ENCODE assay signal across 25 cellular contexts in genomic region chr2:3971313-3972192, GRCh38.
DNase-seq lines count a peak whose midpoint lies in the region; ATAC-seq, FAIRE-seq and TF ChIP-seq lines count a peak whose summit lies in the region.
"Had no signal": no experiment of that assay in that cellular context is flagged by ENCODE, and none has a peak within 500 bp of the region (broad histone marks: within the 10 kb centered on the region; RNA-seq: fewer than 3 reads in every experiment).

No MANE protein-coding gene starts in this region.

- H3K36me3 ChIP-seq in bronchial epithelial cell (ENCODE audit: control insufficient read depth, insufficient read depth, low read length) (no peaks in the 10 kb centered on the region), mesenchymal stem cell (ENCODE audit: control insufficient read depth in 1 of 2, insufficient read depth in 2 of 2, low read depth in 1 of 2, low read length in 2 of 2) (no peaks in the 10 kb centered on the region)
- H3K36me3 ChIP-seq: SJCRH30 had no signal

- TF ChIP-seq CTCF in bronchial epithelial cell (IDR thresholded peaks at IDR 0.05; ENCODE audit: insufficient read depth, low read length, severe bottlenecking), result no peak

- H3K18ac ChIP-seq in mesenchymal stem cell (ENCODE audit: low read depth in 1 of 2, low read length in 2 of 2), result no peak overlapping the region

- H3K9me3 ChIP-seq in mesenchymal stem cell (ENCODE audit: control insufficient read depth, low read length), result peaks cover 14% of the 10 kb centered on the region

- no peak overlapping the region for H3K4ac ChIP-seq in mesenchymal stem cell (ENCODE audit: low read depth in 1 of 2, low read length in 2 of 2)

- H3K14ac ChIP-seq in mesenchymal stem cell (ENCODE audit: low read length in 2 of 2), result no peak overlapping the region

- no peak overlapping the region for H3K4me2 ChIP-seq in mesenchymal stem cell (ENCODE audit: low read length, poor library complexity, severe bottlenecking)
- H3K4me2 ChIP-seq: PC-9 had no signal

- H3K79me1 ChIP-seq in mesenchymal stem cell (replicated peaks; ENCODE audit: low read length, poor library complexity, severe bottlenecking), result no peaks in the 10 kb centered on the region

- H3K27me3 ChIP-seq in bronchial epithelial cell (ENCODE audit: control insufficient read depth, insufficient read depth, low read length) (no peaks in the 10 kb centered on the region), mesenchymal stem cell (ENCODE audit: control insufficient read depth in 1 of 2, insufficient read depth in 1 of 2, low read length in 2 of 2) (no peaks in the 10 kb centered on the region)
- H3K27me3 ChIP-seq: SJCRH30 had no signal

- H4K8ac ChIP-seq in mesenchymal stem cell (ENCODE audit: low read length), result no peak overlapping the region

- no peak overlapping the region for H2AFZ ChIP-seq in mesenchymal stem cell (ENCODE audit: low read depth, low read length)
- H2AFZ ChIP-seq: GM23248, PC-9 had no signal

- 92% methylated on average over 7 of the region's 7 CpGs for WGBS in mesenchymal stem cell

- H4K91ac ChIP-seq in mesenchymal stem cell (ENCODE audit: low read length), result peak overlapping the region; percentile 29

- H3K4me3 ChIP-seq in bronchial epithelial cell (ENCODE audit: low read depth, low read length), result no peak overlapping the region
- no peak overlapping the region for H3K4me3 ChIP-seq in mesenchymal stem cell (ENCODE audit: insufficient read depth in 1 of 2, low read depth in 1 of 2, low read length in 2 of 2)
- H3K4me3 ChIP-seq: GM23248, PC-9, SJCRH30 had no signal

- FAIRE-seq in HTR-8/SVneo (lab: Jason Lieb, UNC) (peak; percentile 100), bronchial epithelial cell (lab: Jason Lieb, UNC) (peak; percentile 99), urothelium cell line (lab: Jason Lieb, UNC) (peak; percentile 99)
- FAIRE-seq: G401.6 had no signal

- H2AK5ac ChIP-seq in mesenchymal stem cell (ENCODE audit: low read length, severe bottlenecking), result no peak overlapping the region

- H3K4me1 ChIP-seq in mesenchymal stem cell (ENCODE audit: control insufficient read depth, insufficient read depth, low read depth, low read length), result no peaks in the 10 kb centered on the region
- H3K4me1 ChIP-seq: SJCRH30 had no signal

- DNase-seq in HTR-8/SVneo (ENCODE audit: insufficient read length, low spot score) (no peak), bronchial epithelial cell (ENCODE audit: low read depth) (no peak), mesenchymal stem cell (no peak), urothelium cell line (ENCODE audit: low spot score) (no peak), foreskin melanocyte (no peak)
- DNase-seq in NK-92 treated with Interleukin-12 subunit alpha and Interleukin-12 subunit beta, amount 100 ng/mL, for 24 hours (lab: John Stamatoyannopoulos, UW), result no peak
- DNase-seq: C1 segment of cervical spinal cord; CD4-positive, alpha-beta memory T cell; COR-L47; GM23248; H9; HFFc6; KBM-7; NCI-H1105 treated with DMSO at 0.1 percent for 48 hours; NCI-H146; NCI-H1930; NCI-H2107; NCI-H446 treated with DMSO at 0.1 percent for 48 hours; NCI-H526; PC-9; SJCRH30 had no signal

- H3K23ac ChIP-seq in mesenchymal stem cell (ENCODE audit: low read length in 2 of 2), result no peak overlapping the region

- ATAC-seq in GM18511 (IDR thresholded peaks at IDR 0.05; ENCODE audit: unreplicated experiment), result no peak
- ATAC-seq: Right ventricle myocardium inferior, SK-N-SH treated with all-trans-retinoic acid at 6 μM for 48 hours had no signal

- no peak overlapping the region for H3K9ac ChIP-seq in mesenchymal stem cell (ENCODE audit: low read length)
- H3K9ac ChIP-seq: GM23248 had no signal

- no peak overlapping the region for H2BK12ac ChIP-seq in mesenchymal stem cell (ENCODE audit: low read length in 2 of 2)

- H2BK15ac ChIP-seq in mesenchymal stem cell (ENCODE audit: low read depth, poor library complexity, severe bottlenecking), result no peak overlapping the region

- H2BK120ac ChIP-seq in mesenchymal stem cell (ENCODE audit: low read depth, low read length), result no peak overlapping the region

- H3K27ac ChIP-seq in mesenchymal stem cell (ENCODE audit: low read length, poor library complexity, severe bottlenecking), result no peak overlapping the region
- H3K27ac ChIP-seq: GM23248, PC-9, SJCRH30 had no signal

- no peak overlapping the region for H2BK5ac ChIP-seq in mesenchymal stem cell (ENCODE audit: low read depth, low read length, poor library complexity, severe bottlenecking)
